8 cellular contexts compared by ENCODE assay signal in genomic region chr7:32496052-32496813, GRCh38. TPM values are rescaled to one million over a fixed set of nuclear protein-coding genes. Genes with fewer than 3 reads are reported as not detected.
DNase-seq lines count a peak whose midpoint lies in the region; ATAC-seq and TF ChIP-seq lines count a peak whose summit lies in the region.

No MANE protein-coding gene starts in this region.

- H3K4me3 Mint-ChIP-seq in activated T-helper 17 cell treated with anti-CD3 and anti-CD28 coated beads, Interleukin-2, amount 50 U/mL, for 72 hours: peak overlapping the region; percentile 91

- no peak for ATAC-seq in activated T-helper 17 cell treated with anti-CD3 and anti-CD28 coated beads, Interleukin-2, amount 50 U/mL, for 72 hours (replicated peaks)
- ATAC-seq in GM21447 (IDR thresholded peaks at IDR 0.05; ENCODE audit: unreplicated experiment): no peak
- no peak for ATAC-seq in activated CD4-positive, CD25-positive, alpha-beta regulatory T cell treated with anti-CD3 and anti-CD28 coated beads, Interleukin-2, amount 50 U/mL, for 24 hours

- TF ChIP-seq CTCF in HFF-Myc (IDR thresholded peaks at IDR 0.05; ENCODE audit: low read depth, low read length, missing control alignments): no peak

- DNase-seq in Caki2 (ENCODE audit: low read depth) (peak; percentile 50), HFF-Myc (ENCODE audit: extremely low read depth, low read depth) (no peak)
- no peak for DNase-seq in activated CD4-positive, CD25-positive, alpha-beta regulatory T cell treated with anti-CD3 and anti-CD28 coated beads, Interleukin-2, amount 50 U/mL, for 72 hours

- H3K27ac Mint-ChIP-seq in activated T-helper 17 cell treated with anti-CD3 and anti-CD28 coated beads, Interleukin-2, amount 50 U/mL, for 72 hours: peak overlapping the region; percentile 91

- peaks cover 46% of the 10 kb centered on the region for H3K36me3 Mint-ChIP-seq in activated T-helper 17 cell treated with anti-CD3 and anti-CD28 coated beads, Interleukin-2, amount 50 U/mL, for 72 hours (ENCODE audit: low read depth)

- H3K36me3 ChIP-seq in iPS-20b (ENCODE audit: insufficient read depth, low read depth, low read length) (no peaks in the 10 kb centered on the region; the same call in 1 of the 2 replicates), stomach smooth muscle (ENCODE audit: control insufficient read depth in 2 of 2, insufficient read depth in 2 of 2, low read length in 2 of 2) (no peaks in the 10 kb centered on the region)

- H3K27me3 ChIP-seq in iPS-20b (ENCODE audit: insufficient read depth, low read length) (no peaks in the 10 kb centered on the region), stomach smooth muscle (ENCODE audit: control insufficient read depth in 1 of 2, insufficient read depth in 2 of 2, low read length in 2 of 2) (no peaks in the 10 kb centered on the region)

- in situ Hi-C loops in Caki2 (cut with HindIII; ENCODE audit: low pct_unique_long_range_greater_than_20kb, low sequenced_read_pairs): no loop called here

- peak overlapping the region; percentile 90 for H3K27ac ChIP-seq in iPS-20b (ENCODE audit: low read length)
- peak overlapping the region; percentile 86 for H3K27ac ChIP-seq in stomach smooth muscle (ENCODE audit: low read length)

- H3K9me3 Mint-ChIP-seq in activated T-helper 17 cell treated with anti-CD3 and anti-CD28 coated beads, Interleukin-2, amount 50 U/mL, for 72 hours: no peaks in the 10 kb centered on the region

- H3K4me1 Mint-ChIP-seq in activated T-helper 17 cell treated with anti-CD3 and anti-CD28 coated beads, Interleukin-2, amount 50 U/mL, for 72 hours: peaks cover 14% of the 10 kb centered on the region

- peak overlapping the region; percentile 97 for H3K9ac ChIP-seq in iPS-20b (ENCODE audit: low read depth, low read length)
- H3K9ac ChIP-seq in stomach smooth muscle (ENCODE audit: low read length in 2 of 2): peak overlapping the region; percentile 91 to 97

- peak overlapping the region; percentile 88 for H3K4me3 ChIP-seq in HFF-Myc (replicated peaks; ENCODE audit: low read depth, low read length)
- peak overlapping the region; percentile 96 for H3K4me3 ChIP-seq in iPS-20b (ENCODE audit: low read length)
- peak overlapping the region; percentile 81 to 92 for H3K4me3 ChIP-seq in stomach smooth muscle (ENCODE audit: low read length in 2 of 2)

- H3K27me3 Mint-ChIP-seq in activated T-helper 17 cell treated with anti-CD3 and anti-CD28 coated beads, Interleukin-2, amount 50 U/mL, for 72 hours: no peaks in the 10 kb centered on the region

- H3K4me1 ChIP-seq in iPS-20b (ENCODE audit: insufficient read depth, low read length) (peaks cover 6% of the 10 kb centered on the region), stomach smooth muscle (ENCODE audit: control insufficient read depth, insufficient read depth, low read length) (peaks cover 15% of the 10 kb centered on the region)

- H3K9me3 ChIP-seq in iPS-20b (ENCODE audit: insufficient read depth, low read depth, low read length) (no peaks in the 10 kb centered on the region), stomach smooth muscle (ENCODE audit: control insufficient read depth in 2 of 2, low read length in 2 of 2) (no peaks in the 10 kb centered on the region)

RNA-seq across cellular contexts. Expression of gene AVL9, which starts 0.9 kb away (rescaled TPM):
- total RNA-seq in Caki2 (2014; rRNA removed; shearing (Covaris generic); ENCODE audit: low replicate concordance): 22.3 and 28.1 TPM in 2 replicates
- total RNA-seq in activated T-helper 17 cell treated with anti-CD3 and anti-CD28 coated beads, Interleukin-2, amount 50 U/mL, for 72 hours: 10 to 100 TPM; 46.1 to 48.1 TPM

RNA-seq across cellular contexts. Expression of gene LSM5, which starts 6.1 kb away (rescaled TPM):
- 47.5 and 70.6 TPM in 2 replicates for total RNA-seq in Caki2 (2014; rRNA removed; shearing (Covaris generic); ENCODE audit: low replicate concordance)
- total RNA-seq in activated T-helper 17 cell treated with anti-CD3 and anti-CD28 coated beads, Interleukin-2, amount 50 U/mL, for 72 hours: 100 to 1,000 TPM in 1 of 2 donors, 10 to 100 TPM in 1; 69.0 to 111 TPM
